In genomic region chr19:20371911-20372310, GRCh38 we compare ENCODE assay signal across 26 cellular contexts.
DNase-seq lines count a peak whose midpoint lies in the region; ATAC-seq and TF ChIP-seq lines count a peak whose summit lies in the region.
"Had no signal": no experiment of that assay in that cellular context is flagged by ENCODE, and none has a peak within 500 bp of the region (broad histone marks: within the 10 kb centered on the region; RNA-seq: fewer than 3 reads in every experiment).

No MANE protein-coding gene starts in this region.

- no peaks in the 10 kb centered on the region for H3K36me3 ChIP-seq in HUES48 (ENCODE audit: control insufficient read depth, insufficient read depth, low read length)
- H3K36me3 ChIP-seq in iPS-20b (ENCODE audit: insufficient read depth, low read depth, low read length) = no peaks in the 10 kb centered on the region
- no peaks in the 10 kb centered on the region for H3K36me3 ChIP-seq in mammary epithelial cell (ENCODE audit: insufficient read depth, low read length)

- POLR2A ChIA-PET in WTC11 (lab: Charles Lee) = no interaction called here

- DNase-seq in WTC11 (ENCODE audit: low spot score) = no peak
- DNase-seq in amygdala (lab: John Stamatoyannopoulos, UW) = no peak
- DNase-seq in NCI-H82 treated with DMSO at 0.1 percent for 48 hours (lab: John Stamatoyannopoulos, UW; ENCODE audit: unreplicated experiment) = no peak
- DNase-seq in mammary epithelial cell = no peak
- DNase-seq in NCI-H748 treated with DMSO at 0.1 percent for 48 hours (lab: John Stamatoyannopoulos, UW) = no peak
- DNase-seq: C1 segment of cervical spinal cord; CD4-positive, alpha-beta memory T cell; DMS79 treated with DMSO at 0.1 percent for 48 hours; GOT3; HCEC 1CT; IMR-90; KG1; MM.1S; NCI-H1048; NCI-H1417 treated with DMSO at 0.1 percent for 48 hours; NCI-H187; NCI-H2081 treated with DMSO at 0.1 percent for 48 hours; NCI-H2171; NCI-H226; NCI-H510A; NCI-H69; PC-9; SHP77; T-helper 1 cell had no signal

- in situ Hi-C loops in mammary epithelial cell (cut with MboI; ENCODE audit: low sequenced_read_pairs in 2 of 2) = no loop called here

- no peak for ATAC-seq in WTC11

- TF ChIP-seq CTCF in WTC11 (IDR thresholded peaks at IDR 0.05) = no peak
- no peak for TF ChIP-seq CTCF in mammary epithelial cell (conservative IDR thresholded peaks at IDR 0.05 in 1 of 2, IDR thresholded peaks at IDR 0.05 in 1 of 2; ENCODE audit: extremely low read depth in 1 of 2, insufficient read depth in 1 of 2, low read depth in 1 of 2, low read length in 2 of 2)

- H4K20me1 ChIP-seq in mammary epithelial cell (ENCODE audit: insufficient read depth, low read length) = no peaks in the 10 kb centered on the region

- H3K27ac Mint-ChIP-seq in WTC11 = no peak overlapping the region
- H3K27ac Mint-ChIP-seq: CD4-positive, alpha-beta memory T cell had no signal

- BruUV-seq in mammary epithelial cell (replicated peaks; lab: Mats Ljungman, UMichigan) = no TSS peak

- peaks cover 83% of the 10 kb centered on the region for H3K4me1 Mint-ChIP-seq in WTC11

- no peaks in the 10 kb centered on the region for H3K9me3 ChIP-seq in HUES48 (ENCODE audit: control insufficient read depth, insufficient read depth, low read length)
- peaks cover 4% of the 10 kb centered on the region; the same call in 1 of the 2 replicates for H3K9me3 ChIP-seq in iPS-20b (ENCODE audit: insufficient read depth, low read depth, low read length)
- H3K9me3 ChIP-seq in mammary epithelial cell (replicated peaks; ENCODE audit: insufficient read depth, low read length) = peaks cover 24% of the 10 kb centered on the region

- no peak overlapping the region for H3K4me2 ChIP-seq in mammary epithelial cell (ENCODE audit: insufficient read depth, low read depth, low read length)
- H3K4me2 ChIP-seq: PC-9 had no signal

- intact Hi-C loops in mammary epithelial cell (cut with micrococcal nuclease) = no loop called here

- peaks cover 94% of the 10 kb centered on the region for H3K27me3 Mint-ChIP-seq in WTC11 (ENCODE audit: low read depth)

- H3K27me3 ChIP-seq in HUES48 (ENCODE audit: control insufficient read depth, insufficient read depth, low read length) = peaks cover 66% of the 10 kb centered on the region
- H3K27me3 ChIP-seq in iPS-20b (ENCODE audit: insufficient read depth, low read length) = peaks cover 72% of the 10 kb centered on the region
- no peaks in the 10 kb centered on the region for H3K27me3 ChIP-seq in mammary epithelial cell (ENCODE audit: insufficient read depth, low read length)

- H3K4me3 ChIP-seq in HUES48 (ENCODE audit: low read depth, low read length) (peak overlapping the region; percentile 39), iPS-20b (ENCODE audit: low read length) (peak overlapping the region; percentile 39; the same call in 1 of the 2 replicates), mammary epithelial cell (replicated peaks in 1 of 3; ENCODE audit: insufficient read depth in 1 of 3, low read depth in 2 of 3, low read length in 3 of 3) (no peak overlapping the region)
- H3K4me3 ChIP-seq: PC-9 had no signal

- WGBS in mammary epithelial cell (ENCODE audit: low coverage, missing lambda C conversion rate) = 34% methylated on average over 6 of the region's 6 CpGs

- H3K79me2 ChIP-seq in mammary epithelial cell (ENCODE audit: insufficient read depth, low read length) = no peaks in the 10 kb centered on the region

- no peak overlapping the region for H3K9ac ChIP-seq in HUES48 (ENCODE audit: low read depth, low read length)
- H3K9ac ChIP-seq in iPS-20b (ENCODE audit: low read depth, low read length) = no peak overlapping the region
- no peak overlapping the region for H3K9ac ChIP-seq in mammary epithelial cell (ENCODE audit: insufficient read depth, low read length)

- H3K4me1 ChIP-seq in HUES48 (ENCODE audit: control insufficient read depth, insufficient read depth, low read length) (peaks cover 54% of the 10 kb centered on the region), iPS-20b (ENCODE audit: insufficient read depth, low read length) (peaks cover 18% of the 10 kb centered on the region; the same call in 1 of the 2 replicates), mammary epithelial cell (ENCODE audit: insufficient read depth, low read length) (no peaks in the 10 kb centered on the region)

- H3K36me3 Mint-ChIP-seq in WTC11 = peaks cover 9% of the 10 kb centered on the region

- no peaks in the 10 kb centered on the region for H3K9me3 Mint-ChIP-seq in WTC11

- peak overlapping the region; percentile 52 for H3K4me3 Mint-ChIP-seq in WTC11
- H3K4me3 Mint-ChIP-seq: CD4-positive, alpha-beta memory T cell had no signal

- CTCF ChIA-PET in WTC11 (lab: Charles Lee) (interaction anchor here (1.2 kb wide), 1 partner anchor 12 kb away, joined by 6 read pairs; no protein-coding TSS in a partner anchor), mammary epithelial cell (lab: Charles Lee; ENCODE audit: low non-redundant PET) (no interaction called here)

- no peak overlapping the region for H2AFZ ChIP-seq in mammary epithelial cell (ENCODE audit: low read depth, low read length)
- H2AFZ ChIP-seq: PC-9 had no signal

- dilution Hi-C loops in mammary epithelial cell (cut with HindIII; ENCODE audit: low sequenced_read_pairs) = no loop called here

- H3K27ac ChIP-seq in HUES48 (ENCODE audit: low read depth, low read length) (peak overlapping the region; percentile 90), iPS-20b (ENCODE audit: low read length) (no peak overlapping the region), mammary epithelial cell (ENCODE audit: insufficient read depth, low read depth, low read length) (no peak overlapping the region)
- H3K27ac ChIP-seq: PC-9 had no signal

TF ChIP-seq in WTC11, 78 proteins besides CTCF, POLR2A, EP300 and RAD21:
- TF ChIP-seq NR1H2 (CRISPR knock-in tag; IDR thresholded peaks at IDR 0.05) = no peak
- no peak for TF ChIP-seq IRF1 (CRISPR knock-in tag; IDR thresholded peaks at IDR 0.05)
- TF ChIP-seq ZNF425 (CRISPR knock-in tag; conservative IDR thresholded peaks at IDR 0.05) = no peak
- TF ChIP-seq SMAD3 (CRISPR knock-in tag; IDR thresholded peaks at IDR 0.05; ENCODE audit: borderline replicate concordance) = no peak

Comparison
In these comparisons a context has a peak if more than half of its experiments do, and no peak if none do; other contexts are left out.
1. H3K4me3 ChIP-seq: peak in HUES48 (single experiment) and iPS-20b (single experiment); none in mammary epithelial cell (0 of 3).